Comparison of ENCODE assay signal across 1 cellular context in the genomic region with DNA sequence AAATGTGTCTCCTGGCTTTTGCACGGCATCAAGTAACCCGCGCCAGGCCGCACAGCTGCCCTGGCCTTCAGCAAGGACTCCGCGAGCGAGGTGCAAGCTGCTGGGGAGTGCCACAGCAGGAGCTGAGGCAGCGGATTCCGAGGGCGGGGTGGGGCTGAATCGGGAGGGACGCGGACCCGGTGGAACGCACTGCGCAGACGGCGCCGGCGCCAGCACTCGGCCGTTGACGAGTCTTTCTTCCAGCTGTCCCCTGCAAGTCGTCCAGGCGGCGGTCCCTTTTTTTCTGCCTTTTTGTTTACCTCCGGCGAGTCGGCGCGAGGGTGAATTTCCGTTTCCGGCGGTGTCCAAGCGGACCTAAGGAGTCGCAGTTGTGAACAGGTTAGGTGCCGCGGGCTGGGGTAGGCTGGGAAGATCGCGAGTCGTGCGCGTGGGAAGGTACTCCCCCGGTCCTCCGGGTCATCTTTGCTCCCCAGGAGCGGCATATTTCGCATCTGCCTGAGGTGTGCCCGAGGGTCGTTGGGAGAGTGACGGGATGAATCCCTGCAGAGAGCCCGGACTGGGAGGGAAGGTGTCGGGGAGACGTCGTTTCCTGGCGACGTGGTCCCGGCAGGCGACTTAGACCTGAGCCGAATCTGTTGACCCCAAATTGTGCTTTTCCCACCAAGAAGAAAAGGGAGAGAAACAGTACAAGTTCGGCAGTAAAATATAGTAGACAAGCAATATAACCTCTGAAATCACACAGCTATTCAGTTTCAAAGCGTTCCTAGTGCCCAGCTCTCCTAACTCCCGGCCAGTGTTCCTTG.
TF ChIP-seq lines count a peak whose summit lies in the region.

No MANE protein-coding gene starts in this region.

TF ChIP-seq in HepG2, 621 proteins besides CTCF, POLR2A, EP300 and RAD21 (continued from another document):
- TF ChIP-seq KMT2A (CRISPR knock-in tag; IDR thresholded peaks at IDR 0.05) (peak; percentile 73), ZNF430 (CRISPR knock-in tag; IDR thresholded peaks at IDR 0.05) (peak; percentile 32; the same call in 1 of the 2 replicates), KAT8 (CRISPR knock-in tag; IDR thresholded peaks at IDR 0.05) (peak; percentile 70; the same call in 1 of the 2 replicates), RXRA (CRISPR knock-in tag; IDR thresholded peaks at IDR 0.05) (0 out of 2 replicates have a peak, but pooled peaks have one; percentile 17)
- TF ChIP-seq, protein P1, sequence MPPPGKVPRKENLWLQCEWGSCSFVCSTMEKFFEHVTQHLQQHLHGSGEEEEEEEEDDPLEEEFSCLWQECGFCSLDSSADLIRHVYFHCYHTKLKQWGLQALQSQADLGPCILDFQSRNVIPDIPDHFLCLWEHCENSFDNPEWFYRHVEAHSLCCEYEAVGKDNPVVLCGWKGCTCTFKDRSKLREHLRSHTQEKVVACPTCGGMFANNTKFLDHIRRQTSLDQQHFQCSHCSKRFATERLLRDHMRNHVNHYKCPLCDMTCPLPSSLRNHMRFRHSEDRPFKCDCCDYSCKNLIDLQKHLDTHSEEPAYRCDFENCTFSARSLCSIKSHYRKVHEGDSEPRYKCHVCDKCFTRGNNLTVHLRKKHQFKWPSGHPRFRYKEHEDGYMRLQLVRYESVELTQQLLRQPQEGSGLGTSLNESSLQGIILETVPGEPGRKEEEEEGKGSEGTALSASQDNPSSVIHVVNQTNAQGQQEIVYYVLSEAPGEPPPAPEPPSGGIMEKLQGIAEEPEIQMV (CRISPR knock-in tag; IDR thresholded peaks at IDR 0.05; ENCODE audit: low read depth), result peak; percentile 96
